ENCODE assay signal across 13 cellular contexts in the genomic region with DNA sequence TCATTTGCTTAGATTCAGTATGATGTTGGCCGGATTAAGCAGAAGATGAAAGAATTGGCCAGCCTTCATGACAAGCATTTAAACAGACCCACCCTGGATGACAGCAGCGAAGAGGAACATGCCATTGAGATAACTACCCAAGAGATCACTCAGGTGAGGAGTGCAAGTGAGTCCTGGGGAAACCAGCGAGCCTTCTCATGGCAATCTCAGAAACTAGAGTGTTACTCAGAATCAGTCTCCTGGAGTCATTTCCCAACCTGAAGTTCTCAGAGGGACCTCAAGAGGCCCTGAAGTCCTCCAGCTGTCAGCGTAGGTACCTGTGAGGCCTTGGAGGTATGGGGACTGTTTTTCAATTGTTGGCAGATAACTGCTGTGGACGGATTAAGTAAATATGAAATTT.
"Had no signal": no experiment of that assay in that cellular context is flagged by ENCODE, and none has a peak within 500 bp of the region (broad histone marks: within the 10 kb centered on the region; RNA-seq: fewer than 3 reads in every experiment).

No MANE protein-coding gene starts in this region.

- H3K27me3 Mint-ChIP-seq: activated CD4-positive, alpha-beta memory T cell treated with anti-CD3 and anti-CD28 coated beads, Interleukin-2, amount 10 ng/mL, durations not matched to agents 7 days and 5 days had no signal

- H3K27ac Mint-ChIP-seq: activated CD4-positive, alpha-beta memory T cell treated with anti-CD3 and anti-CD28 coated beads, Interleukin-2, amount 10 ng/mL, durations not matched to agents 7 days and 5 days had no signal

- H3K27ac ChIP-seq: ascending aorta, ovary, suprapubic skin had no signal

- H3K9me3 ChIP-seq: ascending aorta, esophagus squamous epithelium, ovary, suprapubic skin, upper lobe of left lung had no signal

- ATAC-seq: left ventricle myocardium superior; stimulated activated naive CD8-positive, alpha-beta T cell treated with anti-CD3 and anti-CD28 coated beads, Interleukin-15, Interleukin-2, amounts not matched to agents 100 U/mL and 50 U/mL, for 24 hours had no signal

- H3K9me3 Mint-ChIP-seq: activated CD4-positive, alpha-beta memory T cell treated with anti-CD3 and anti-CD28 coated beads, Interleukin-2, amount 10 ng/mL, durations not matched to agents 7 days and 5 days had no signal

- H3K27me3 ChIP-seq: ascending aorta, esophagus squamous epithelium, ovary, suprapubic skin, upper lobe of left lung had no signal

- H3K4me3 Mint-ChIP-seq: activated CD4-positive, alpha-beta memory T cell treated with anti-CD3 and anti-CD28 coated beads, Interleukin-2, amount 10 ng/mL, durations not matched to agents 7 days and 5 days had no signal

- DNase-seq: activated CD4-positive, alpha-beta memory T cell treated with anti-CD3 and anti-CD28 coated beads, Interleukin-2, amount 10 ng/mL, durations not matched to agents 7 days and 5 days; activated CD8-positive, alpha-beta memory T cell treated with anti-CD3 and anti-CD28 coated beads, Interleukin-2, amount 50 U/mL, for 48 hours; esophagus squamous epithelium; foreskin fibroblast; glutamatergic neuron; left ventricle myocardium superior; ovary; stimulated activated CD4-positive, alpha-beta T cell treated with anti-CD3 and anti-CD28 coated beads, Interleukin-2, amount 100 ng/mL, for 48 hours; stimulated activated naive CD8-positive, alpha-beta T cell treated with anti-CD3 and anti-CD28 coated beads, Interleukin-15, Interleukin-2, amounts not matched to agents 100 U/mL and 50 U/mL, for 24 hours; T-helper 9 cell had no signal

- H3K4me1 ChIP-seq: ascending aorta, suprapubic skin had no signal

- H3K4me3 ChIP-seq: ascending aorta, esophagus squamous epithelium, ovary, suprapubic skin, upper lobe of left lung had no signal

- H3K36me3 ChIP-seq: ovary had no signal
